10 cellular contexts compared by ENCODE assay signal in the genomic region with DNA sequence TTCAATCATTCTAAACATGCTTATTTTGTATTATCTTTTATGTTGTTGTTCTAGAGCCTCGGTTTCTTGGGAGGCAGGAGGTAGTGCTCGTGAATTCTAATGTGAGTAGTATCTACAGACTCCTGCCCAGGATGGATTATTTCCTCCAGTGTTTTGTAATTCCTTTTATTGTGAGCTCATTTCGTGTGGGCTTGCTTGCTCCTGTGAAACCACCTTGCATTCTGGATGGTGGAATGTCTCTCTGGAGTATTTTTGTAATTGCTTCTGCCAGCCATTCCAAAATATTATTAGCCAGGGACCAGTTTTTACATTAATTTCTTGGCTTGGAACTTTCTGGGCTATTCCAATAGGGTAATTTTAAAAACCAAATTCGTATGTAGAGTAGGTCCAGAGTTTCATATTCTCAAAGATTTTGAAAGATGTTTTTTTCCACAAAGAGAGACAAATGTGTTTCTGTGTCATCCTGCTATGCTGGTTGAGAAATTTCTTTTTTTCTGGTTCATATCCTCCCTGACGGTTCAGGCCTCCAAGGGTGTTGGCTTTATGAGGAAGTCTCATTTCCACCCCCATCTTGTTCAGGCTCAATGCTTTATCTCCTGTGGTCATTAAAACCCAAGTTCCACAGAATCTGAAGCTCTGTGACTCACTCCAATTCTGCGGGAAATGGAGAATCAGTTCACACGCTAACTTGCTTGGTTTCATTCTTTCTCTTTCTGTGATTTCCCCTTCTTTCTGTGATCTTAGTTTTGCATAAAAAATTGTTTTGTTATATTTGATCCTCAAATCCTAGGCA. TPM values are rescaled to one million over a fixed set of nuclear protein-coding genes. Genes with fewer than 3 reads are reported as not detected.
DNase-seq lines count a peak whose midpoint lies in the region; TF ChIP-seq lines count a peak whose summit lies in the region.
"Had no signal": no experiment of that assay in that cellular context is flagged by ENCODE, and none has a peak within 500 bp of the region (broad histone marks: within the 10 kb centered on the region; RNA-seq: fewer than 3 reads in every experiment).

No MANE protein-coding gene starts in this region.

- no peaks in the 10 kb centered on the region for H3K36me3 Mint-ChIP-seq in Caco-2 (ENCODE audit: insufficient read depth, unreplicated experiment)

- no peak for TF ChIP-seq CTCF in fibroblast of mammary gland (conservative IDR thresholded peaks at IDR 0.05; ENCODE audit: control insufficient read depth, insufficient read depth, low read depth, low read length)
- no peak for TF ChIP-seq CTCF in RWPE1 (conservative IDR thresholded peaks at IDR 0.05; ENCODE audit: low read depth)
- no peak for TF ChIP-seq CTCF in Caco-2 (IDR thresholded peaks at IDR 0.05; ENCODE audit: insufficient read depth in 1 of 2, low read depth in 1 of 2, low read length in 1 of 2, severe bottlenecking in 1 of 2, unreplicated experiment in 1 of 2)

- no TSS peak for BruUV-seq in Caco-2 (replicated peaks; lab: Mats Ljungman, UMichigan)

- no peaks in the 10 kb centered on the region for H3K36me3 ChIP-seq in Caco-2 (ENCODE audit: control insufficient read depth, insufficient read depth, low read length)

- H3K9me3 Mint-ChIP-seq in Caco-2 (ENCODE audit: unreplicated experiment), result no peaks in the 10 kb centered on the region

- H3K27me3 Mint-ChIP-seq in Caco-2 (ENCODE audit: insufficient read depth, unreplicated experiment), result no peaks in the 10 kb centered on the region

- H3K4me1 Mint-ChIP-seq in Caco-2 (ENCODE audit: low read depth, unreplicated experiment), result peaks cover 10% of the 10 kb centered on the region

- POLR2A ChIA-PET in RWPE1 (lab: Yijun Ruan, JAX; ENCODE audit: low non-redundant PET) (no interaction called here), Caco-2 (lab: Charles Lee) (no interaction called here)

- H3K27ac ChIP-seq in RWPE1, result no peak overlapping the region

- no peak overlapping the region for H3K4me3 Mint-ChIP-seq in Caco-2 (ENCODE audit: unreplicated experiment)

- no peaks in the 10 kb centered on the region for H3K9me3 ChIP-seq in Caco-2

- H3K27ac Mint-ChIP-seq in Caco-2 (ENCODE audit: unreplicated experiment), result no peak overlapping the region

- H3K27me3 ChIP-seq in Caco-2 (replicated peaks; ENCODE audit: control insufficient read depth, insufficient read depth, low read length), result no peaks in the 10 kb centered on the region; the same call in 1 of the 2 replicates

- peaks cover 13% of the 10 kb centered on the region for H3K4me1 ChIP-seq in Caco-2

- DNase-seq in HCEC 1CT, result peak; percentile 55
- DNase-seq in SIG-M5 treated with dmso at 0.1 percent for 504 hours (lab: John Stamatoyannopoulos, UW; ENCODE audit: unreplicated experiment), result peak; percentile 61
- peak; percentile 91 for DNase-seq in fibroblast of mammary gland (ENCODE audit: low read depth)
- peak; percentile 44 for DNase-seq in stimulated activated CD4-positive, alpha-beta T cell treated with anti-CD3 and anti-CD28 coated beads, Interleukin-4, amount 100 ng/mL, for 24 hours
- DNase-seq in RWPE1 (ENCODE audit: low spot score), result no peak
- DNase-seq in activated gamma-delta T cell (lab: John Stamatoyannopoulos, UW), result no peak
- no peak for DNase-seq in DMS53 treated with DMSO at 0.1 percent for 48 hours (lab: John Stamatoyannopoulos, UW; ENCODE audit: unreplicated experiment)
- DNase-seq in Caco-2, result no peak
- DNase-seq: NCI-H345, occipital lobe had no signal

- intact Hi-C loops in Caco-2 (cut with micrococcal nuclease; ENCODE audit: unreplicated experiment), result no loop called here

- CTCF ChIA-PET in RWPE1 (lab: Yijun Ruan, JAX), result no interaction called here
- CTCF ChIA-PET in Caco-2 (lab: Charles Lee), result no interaction called here

- peak overlapping the region; percentile 19 for H3K4me3 ChIP-seq in fibroblast of mammary gland (ENCODE audit: control insufficient read depth, low read depth, low read length)
- H3K4me3 ChIP-seq in Caco-2 (ENCODE audit: low read depth, low read length), result no peak overlapping the region

RNA-seq across cellular contexts. Expression of a gene that starts 41.7 kb away (rescaled TPM):
- 140 and 155 TPM in 2 replicates for total RNA-seq in Caco-2 (2022)

Comparison
In these comparisons a context has a peak if more than half of its experiments do, and no peak if none do; other contexts are left out.
1. DNase-seq: peak in HCEC 1CT (single experiment), SIG-M5 treated with dmso at 0.1 percent for 504 hours (single experiment), fibroblast of mammary gland (single experiment) and stimulated activated CD4-positive, alpha-beta T cell treated with anti-CD3 and anti-CD28 coated beads, Interleukin-4, amount 100 ng/mL, for 24 hours (single experiment); none in RWPE1 (single experiment), activated gamma-delta T cell (single experiment), DMS53 treated with DMSO at 0.1 percent for 48 hours (single experiment) and Caco-2 (0 of 2).